ENCODE assay signal across 7 cellular contexts in the genomic region with DNA sequence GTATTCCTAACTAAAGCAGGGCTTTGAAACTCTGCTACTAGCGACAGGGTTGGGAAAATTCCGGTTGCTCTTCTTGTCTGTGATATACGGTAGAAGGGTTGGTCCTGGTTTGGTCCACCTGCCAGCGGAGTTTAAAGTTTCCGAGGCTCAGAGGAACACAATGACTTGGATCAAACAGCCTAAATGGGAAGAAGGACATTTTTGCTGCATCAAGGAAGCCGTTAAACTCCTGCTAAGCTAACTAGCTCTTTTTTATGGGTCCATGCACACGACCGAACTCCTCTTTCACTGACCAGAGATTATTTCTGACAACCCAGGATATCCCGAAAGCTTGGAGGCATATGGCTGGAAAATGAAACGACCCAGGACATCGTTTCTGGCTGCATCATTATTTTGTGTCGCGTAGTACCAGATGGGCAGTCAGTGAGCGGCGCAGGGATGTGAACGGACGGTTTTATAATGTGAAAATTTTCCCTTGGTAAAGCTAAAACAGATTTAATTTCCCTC. TPM values are rescaled to one million over a fixed set of nuclear protein-coding genes. Genes with fewer than 3 reads are reported as not detected.
DNase-seq lines count a peak whose midpoint lies in the region; ATAC-seq and TF ChIP-seq lines count a peak whose summit lies in the region.

A gene with protein sequence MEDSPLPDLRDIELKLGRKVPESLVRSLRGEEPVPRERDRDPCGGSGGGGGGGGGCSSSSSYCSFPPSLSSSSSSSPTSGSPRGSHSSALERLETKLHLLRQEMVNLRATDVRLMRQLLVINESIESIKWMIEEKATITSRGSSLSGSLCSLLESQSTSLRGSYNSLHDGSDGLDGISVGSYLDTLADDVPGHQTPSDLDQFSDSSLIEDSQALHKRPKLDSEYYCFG (plus strand): TSS at position 160 of the 507 bp plus-strand sequence. CDS start 696 bp downstream, outside the sequence.

- TF ChIP-seq CTCF in GM20000 (IDR thresholded peaks at IDR 0.05; ENCODE audit: extremely low read depth, missing control alignments) (no peak), breast epithelium (IDR thresholded peaks at IDR 0.05) (no peak), gastrocnemius medialis (IDR thresholded peaks at IDR 0.05 in 4 of 5, conservative IDR thresholded peaks at IDR 0.05 in 1 of 5) (no peak)

- H3K4me1 ChIP-seq in breast epithelium (no peaks in the 10 kb centered on the region), gastrocnemius medialis (peaks cover 5 to 8% of the 10 kb centered on the region in 2 donors)

- H3K4me3 ChIP-seq in breast epithelium (peak within 1 kb of the TSS; percentile 66 to 93 (median 75)), gastrocnemius medialis (peak within 1 kb of the TSS; percentile 67 to 85 (median 76))

- ATAC-seq in gastrocnemius medialis: peak; percentile 60 to 69
- no peak for ATAC-seq in HG02610 (IDR thresholded peaks at IDR 0.05; ENCODE audit: unreplicated experiment)
- no peak for ATAC-seq in GM21367 (IDR thresholded peaks at IDR 0.05; ENCODE audit: unreplicated experiment)

- no peaks in the 10 kb centered on the region for H3K9me3 ChIP-seq in breast epithelium
- H3K9me3 ChIP-seq in gastrocnemius medialis: no peaks in the 10 kb centered on the region

- no peaks in the 10 kb centered on the region for H3K36me3 ChIP-seq in breast epithelium
- H3K36me3 ChIP-seq in gastrocnemius medialis: no peaks in the 10 kb centered on the region

- intact Hi-C loops in breast epithelium (cut with DNase I; ENCODE audit: low total_unique reads) (no loop called here), gastrocnemius medialis (cut with DNase I; ENCODE audit: low total_unique reads) (loop anchor here (2.0 to 10.0 kb wide), 2 partner anchors 40 to 100 kb away; no protein-coding TSS in a partner anchor)

- no peaks in the 10 kb centered on the region for H3K27me3 ChIP-seq in breast epithelium
- no peaks in the 10 kb centered on the region for H3K27me3 ChIP-seq in gastrocnemius medialis

- in situ Hi-C loops in gastrocnemius medialis (cut with MboI; ENCODE audit: low sequenced_read_pairs in 4 of 4): no loop called here

- peak; percentile 53 for TF ChIP-seq POLR2A in breast epithelium (IDR thresholded peaks at IDR 0.05)
- peak; percentile 13 to 53 for TF ChIP-seq POLR2A in gastrocnemius medialis (IDR thresholded peaks at IDR 0.05)

- peak within 1 kb of the TSS; percentile 89 to 92 for H3K27ac ChIP-seq in breast epithelium
- peak within 1 kb of the TSS; percentile 71 to 83 (median 78) for H3K27ac ChIP-seq in gastrocnemius medialis

- DNase-seq in GM20000 (ENCODE audit: low spot score) (peak; percentile 30), NCI-H446 (lab: John Stamatoyannopoulos, UW) (peak; percentile 69 to 87), breast epithelium (ENCODE audit: low spot score in 2 of 2) (peak in 1 of 2 donors; percentile 57), iPS-NIHi11 (ENCODE audit: low spot score) (peak; percentile 59), gastrocnemius medialis (peak; percentile 27 to 30)

RNA-seq across cellular contexts. Expression of the gene that starts here (rescaled TPM):
- total RNA-seq in breast epithelium: 10 to 100 TPM; 12.3 to 25.2 (median 24.1) TPM
- total RNA-seq in gastrocnemius medialis: 1 to 10 TPM in 3 of 4 donors, under 1 TPM in 1; 0.75 to 2.3 (median 2.0) TPM

Comparison
In these comparisons a context has a peak if more than half of its experiments do, and no peak if none do; other contexts are left out.
1. RNA of the gene that starts here (total RNA-seq): 12.3 to 25.2 TPM in breast epithelium; 0.75 to 2.3 TPM in gastrocnemius medialis; every median in the first group is over 4 times any median in the second.
2. ATAC-seq: peak in gastrocnemius medialis (2 of 2); none in HG02610 (single experiment) and GM21367 (single experiment).